ENCODE assay signal across 1 cellular context in the genomic region with DNA sequence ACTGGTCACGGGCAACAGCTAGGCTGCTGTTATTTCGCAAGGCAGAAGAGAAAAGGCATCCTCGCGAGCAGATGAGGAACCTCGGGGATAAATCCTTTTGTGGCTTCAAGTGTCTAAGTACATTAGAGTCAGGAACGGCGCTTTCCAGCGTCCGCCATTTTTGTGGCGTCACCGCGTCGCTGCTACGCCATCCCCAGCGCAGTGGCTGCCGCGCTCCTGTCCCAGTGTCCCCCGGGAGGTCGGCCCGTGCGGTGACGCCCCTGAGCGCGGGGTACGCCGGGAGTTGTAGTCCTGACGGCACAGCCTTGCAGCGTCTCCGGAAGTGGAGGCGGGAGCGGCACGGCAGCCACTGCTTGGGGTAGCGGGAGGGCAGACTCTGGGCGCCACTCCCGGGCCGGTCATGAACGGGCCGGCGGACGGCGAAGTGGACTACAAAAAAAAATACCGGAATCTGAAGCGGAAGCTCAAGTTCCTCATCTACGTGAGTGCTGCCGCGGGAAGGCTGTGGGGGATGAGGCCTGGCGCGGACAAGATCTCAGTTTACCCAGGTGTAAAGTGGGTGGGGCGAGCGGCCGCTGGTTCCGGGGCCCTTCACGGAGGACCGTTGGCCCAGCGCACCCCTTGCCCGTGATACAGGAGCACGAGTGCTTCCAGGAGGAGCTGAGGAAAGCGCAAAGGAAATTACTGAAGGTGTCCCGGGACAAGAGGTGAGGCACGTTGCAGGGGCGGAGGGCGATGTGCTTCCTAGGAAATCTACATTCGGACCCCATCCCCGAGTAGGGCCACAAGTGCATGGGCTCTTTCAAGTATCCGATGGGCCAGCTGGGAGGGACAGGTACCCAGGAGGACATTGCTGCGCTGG.
TF ChIP-seq lines count a peak whose summit lies in the region.

A gene with protein sequence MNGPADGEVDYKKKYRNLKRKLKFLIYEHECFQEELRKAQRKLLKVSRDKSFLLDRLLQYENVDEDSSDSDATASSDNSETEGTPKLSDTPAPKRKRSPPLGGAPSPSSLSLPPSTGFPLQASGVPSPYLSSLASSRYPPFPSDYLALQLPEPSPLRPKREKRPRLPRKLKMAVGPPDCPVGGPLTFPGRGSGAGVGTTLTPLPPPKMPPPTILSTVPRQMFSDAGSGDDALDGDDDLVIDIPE (plus strand): TSS at position 331 of the 862 bp plus-strand sequence. CDS start 70 bp downstream, at position 401.

TF ChIP-seq in HepG2, 621 proteins besides CTCF, POLR2A, EP300 and RAD21 (continued from another document and continues in another):
- TF ChIP-seq, protein P1, sequence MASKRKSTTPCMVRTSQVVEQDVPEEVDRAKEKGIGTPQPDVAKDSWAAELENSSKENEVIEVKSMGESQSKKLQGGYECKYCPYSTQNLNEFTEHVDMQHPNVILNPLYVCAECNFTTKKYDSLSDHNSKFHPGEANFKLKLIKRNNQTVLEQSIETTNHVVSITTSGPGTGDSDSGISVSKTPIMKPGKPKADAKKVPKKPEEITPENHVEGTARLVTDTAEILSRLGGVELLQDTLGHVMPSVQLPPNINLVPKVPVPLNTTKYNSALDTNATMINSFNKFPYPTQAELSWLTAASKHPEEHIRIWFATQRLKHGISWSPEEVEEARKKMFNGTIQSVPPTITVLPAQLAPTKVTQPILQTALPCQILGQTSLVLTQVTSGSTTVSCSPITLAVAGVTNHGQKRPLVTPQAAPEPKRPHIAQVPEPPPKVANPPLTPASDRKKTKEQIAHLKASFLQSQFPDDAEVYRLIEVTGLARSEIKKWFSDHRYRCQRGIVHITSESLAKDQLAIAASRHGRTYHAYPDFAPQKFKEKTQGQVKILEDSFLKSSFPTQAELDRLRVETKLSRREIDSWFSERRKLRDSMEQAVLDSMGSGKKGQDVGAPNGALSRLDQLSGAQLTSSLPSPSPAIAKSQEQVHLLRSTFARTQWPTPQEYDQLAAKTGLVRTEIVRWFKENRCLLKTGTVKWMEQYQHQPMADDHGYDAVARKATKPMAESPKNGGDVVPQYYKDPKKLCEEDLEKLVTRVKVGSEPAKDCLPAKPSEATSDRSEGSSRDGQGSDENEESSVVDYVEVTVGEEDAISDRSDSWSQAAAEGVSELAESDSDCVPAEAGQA (IDR thresholded peaks at IDR 0.05; ENCODE audit: low read depth): peak; percentile 100
- TF ChIP-seq, protein P1 (CRISPR knock-in tag; IDR thresholded peaks at IDR 0.05; ENCODE audit: borderline replicate concordance): no peak; the same call in 1 of the 2 replicates
- TF ChIP-seq PRMT3 (CRISPR knock-in tag; IDR thresholded peaks at IDR 0.05; ENCODE audit: borderline replicate concordance, low read depth): 0 out of 2 replicates have a peak, but pooled peaks have one; percentile 20
- TF ChIP-seq NRL (CRISPR knock-in tag; IDR thresholded peaks at IDR 0.05; ENCODE audit: borderline replicate concordance): peak; percentile 71
- TF ChIP-seq SP1 (IDR thresholded peaks at IDR 0.05): no peak
- TF ChIP-seq SP1 (CRISPR knock-in tag; IDR thresholded peaks at IDR 0.05): peak; percentile 98
- no peak for TF ChIP-seq RERE (CRISPR knock-in tag; IDR thresholded peaks at IDR 0.05; ENCODE audit: low read depth)
- no peak for TF ChIP-seq GRHL1 (CRISPR knock-in tag; conservative IDR thresholded peaks at IDR 0.05)
- TF ChIP-seq, protein P2, sequence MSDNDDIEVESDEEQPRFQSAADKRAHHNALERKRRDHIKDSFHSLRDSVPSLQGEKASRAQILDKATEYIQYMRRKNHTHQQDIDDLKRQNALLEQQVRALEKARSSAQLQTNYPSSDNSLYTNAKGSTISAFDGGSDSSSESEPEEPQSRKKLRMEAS (IDR thresholded peaks at IDR 0.05): no peak
- TF ChIP-seq, protein P3, sequence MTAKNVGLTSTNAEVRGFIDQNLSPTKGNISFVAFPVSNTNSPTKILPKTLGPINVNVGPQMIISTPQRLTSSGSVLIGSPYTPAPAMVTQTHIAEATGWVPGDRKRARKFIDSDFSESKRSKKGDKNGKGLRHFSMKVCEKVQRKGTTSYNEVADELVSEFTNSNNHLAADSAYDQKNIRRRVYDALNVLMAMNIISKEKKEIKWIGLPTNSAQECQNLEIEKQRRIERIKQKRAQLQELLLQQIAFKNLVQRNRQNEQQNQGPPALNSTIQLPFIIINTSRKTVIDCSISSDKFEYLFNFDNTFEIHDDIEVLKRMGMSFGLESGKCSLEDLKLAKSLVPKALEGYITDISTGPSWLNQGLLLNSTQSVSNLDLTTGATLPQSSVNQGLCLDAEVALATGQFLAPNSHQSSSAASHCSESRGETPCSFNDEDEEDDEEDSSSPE (CRISPR knock-in tag; IDR thresholded peaks at IDR 0.05): peak; percentile 63
- TF ChIP-seq GABPA (IDR thresholded peaks at IDR 0.05; ENCODE audit: low read depth, low read length): peak; percentile 76
- peak; percentile 93 for TF ChIP-seq GABPA (CRISPR knock-in tag; IDR thresholded peaks at IDR 0.05; ENCODE audit: low read depth)
- TF ChIP-seq, protein P4, sequence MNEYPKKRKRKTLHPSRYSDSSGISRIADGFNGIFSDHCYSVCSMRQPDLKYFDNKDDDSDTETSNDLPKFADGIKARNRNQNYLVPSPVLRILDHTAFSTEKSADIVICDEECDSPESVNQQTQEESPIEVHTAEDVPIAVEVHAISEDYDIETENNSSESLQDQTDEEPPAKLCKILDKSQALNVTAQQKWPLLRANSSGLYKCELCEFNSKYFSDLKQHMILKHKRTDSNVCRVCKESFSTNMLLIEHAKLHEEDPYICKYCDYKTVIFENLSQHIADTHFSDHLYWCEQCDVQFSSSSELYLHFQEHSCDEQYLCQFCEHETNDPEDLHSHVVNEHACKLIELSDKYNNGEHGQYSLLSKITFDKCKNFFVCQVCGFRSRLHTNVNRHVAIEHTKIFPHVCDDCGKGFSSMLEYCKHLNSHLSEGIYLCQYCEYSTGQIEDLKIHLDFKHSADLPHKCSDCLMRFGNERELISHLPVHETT (CRISPR knock-in tag; conservative IDR thresholded peaks at IDR 0.05): peak; percentile 90
- TF ChIP-seq MAFF (IDR thresholded peaks at IDR 0.05; ENCODE audit: low read depth, low read length): no peak
- TF ChIP-seq ZNF337 (CRISPR knock-in tag; IDR thresholded peaks at IDR 0.05; ENCODE audit: borderline replicate concordance, low read depth): peak; percentile 95
- peak; percentile 72 for TF ChIP-seq SP2 (CRISPR knock-in tag; IDR thresholded peaks at IDR 0.05)
- peak; percentile 88 for TF ChIP-seq KDM5A (IDR thresholded peaks at IDR 0.05; ENCODE audit: borderline replicate concordance, low read length)
- peak; percentile 14; the same call in 1 of the 2 replicates for TF ChIP-seq SIN3B (IDR thresholded peaks at IDR 0.05; ENCODE audit: low read length)
- TF ChIP-seq, protein P5, sequence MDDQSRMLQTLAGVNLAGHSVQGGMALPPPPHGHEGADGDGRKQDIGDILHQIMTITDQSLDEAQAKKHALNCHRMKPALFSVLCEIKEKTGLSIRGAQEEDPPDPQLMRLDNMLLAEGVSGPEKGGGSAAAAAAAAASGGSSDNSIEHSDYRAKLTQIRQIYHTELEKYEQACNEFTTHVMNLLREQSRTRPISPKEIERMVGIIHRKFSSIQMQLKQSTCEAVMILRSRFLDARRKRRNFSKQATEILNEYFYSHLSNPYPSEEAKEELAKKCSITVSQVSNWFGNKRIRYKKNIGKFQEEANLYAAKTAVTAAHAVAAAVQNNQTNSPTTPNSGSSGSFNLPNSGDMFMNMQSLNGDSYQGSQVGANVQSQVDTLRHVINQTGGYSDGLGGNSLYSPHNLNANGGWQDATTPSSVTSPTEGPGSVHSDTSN (CRISPR knock-in tag; IDR thresholded peaks at IDR 0.05; ENCODE audit: borderline replicate concordance): no peak
- TF ChIP-seq MXD3 (CRISPR knock-in tag; IDR thresholded peaks at IDR 0.05): peak; percentile 94; the same call in 1 of the 2 replicates
- TF ChIP-seq RFX1 (IDR thresholded peaks at IDR 0.05): no peak
- no peak for TF ChIP-seq EEA1 (CRISPR knock-in tag; IDR thresholded peaks at IDR 0.05; ENCODE audit: borderline replicate concordance)
- TF ChIP-seq, protein P6, sequence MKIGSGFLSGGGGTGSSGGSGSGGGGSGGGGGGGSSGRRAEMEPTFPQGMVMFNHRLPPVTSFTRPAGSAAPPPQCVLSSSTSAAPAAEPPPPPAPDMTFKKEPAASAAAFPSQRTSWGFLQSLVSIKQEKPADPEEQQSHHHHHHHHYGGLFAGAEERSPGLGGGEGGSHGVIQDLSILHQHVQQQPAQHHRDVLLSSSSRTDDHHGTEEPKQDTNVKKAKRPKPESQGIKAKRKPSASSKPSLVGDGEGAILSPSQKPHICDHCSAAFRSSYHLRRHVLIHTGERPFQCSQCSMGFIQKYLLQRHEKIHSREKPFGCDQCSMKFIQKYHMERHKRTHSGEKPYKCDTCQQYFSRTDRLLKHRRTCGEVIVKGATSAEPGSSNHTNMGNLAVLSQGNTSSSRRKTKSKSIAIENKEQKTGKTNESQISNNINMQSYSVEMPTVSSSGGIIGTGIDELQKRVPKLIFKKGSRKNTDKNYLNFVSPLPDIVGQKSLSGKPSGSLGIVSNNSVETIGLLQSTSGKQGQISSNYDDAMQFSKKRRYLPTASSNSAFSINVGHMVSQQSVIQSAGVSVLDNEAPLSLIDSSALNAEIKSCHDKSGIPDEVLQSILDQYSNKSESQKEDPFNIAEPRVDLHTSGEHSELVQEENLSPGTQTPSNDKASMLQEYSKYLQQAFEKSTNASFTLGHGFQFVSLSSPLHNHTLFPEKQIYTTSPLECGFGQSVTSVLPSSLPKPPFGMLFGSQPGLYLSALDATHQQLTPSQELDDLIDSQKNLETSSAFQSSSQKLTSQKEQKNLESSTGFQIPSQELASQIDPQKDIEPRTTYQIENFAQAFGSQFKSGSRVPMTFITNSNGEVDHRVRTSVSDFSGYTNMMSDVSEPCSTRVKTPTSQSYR (CRISPR knock-in tag; IDR thresholded peaks at IDR 0.05; ENCODE audit: borderline replicate concordance): peak; percentile 2; the same call in 1 of the 2 replicates
- peak; percentile 39; the same call in 1 of the 2 replicates for TF ChIP-seq NCOA2 (CRISPR knock-in tag; IDR thresholded peaks at IDR 0.05)
- TF ChIP-seq KDM6A (CRISPR knock-in tag; IDR thresholded peaks at IDR 0.05; ENCODE audit: low read depth): no peak
- TF ChIP-seq ZSCAN20 (CRISPR knock-in tag; IDR thresholded peaks at IDR 0.05; ENCODE audit: borderline replicate concordance): 0 out of 2 replicates have a peak, but pooled peaks have one; percentile 86
- TF ChIP-seq MEIS1 (CRISPR knock-in tag; IDR thresholded peaks at IDR 0.05; ENCODE audit: borderline replicate concordance): no peak
